Comparison of ENCODE assay signal across 23 cellular contexts in the genomic region with DNA sequence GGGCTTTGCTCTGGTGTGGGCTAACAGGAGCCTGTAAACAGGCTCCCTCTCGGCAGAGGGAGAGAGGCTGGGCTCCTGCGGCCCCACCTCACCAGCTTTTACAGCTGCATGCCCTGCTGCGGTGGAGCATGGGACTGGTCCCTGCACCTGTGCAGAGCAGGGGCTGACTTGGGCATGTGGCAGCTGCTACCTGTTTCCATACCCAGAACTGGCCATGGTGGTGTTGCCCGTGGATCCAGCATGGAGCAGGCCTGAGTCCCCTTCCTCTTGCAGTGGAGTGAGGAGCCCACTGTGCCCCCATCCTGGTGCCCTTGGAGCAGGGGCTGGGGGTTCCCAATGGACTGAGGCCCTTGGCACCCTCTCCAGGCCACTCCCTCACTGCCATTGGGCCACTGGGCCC.
"Had no signal": no experiment of that assay in that cellular context is flagged by ENCODE, and none has a peak within 500 bp of the region (broad histone marks: within the 10 kb centered on the region; RNA-seq: fewer than 3 reads in every experiment).

No MANE protein-coding gene starts in this region.

- H3K27ac ChIP-seq: HL-60, RWPE1, SJCRH30 had no signal

- H3K4me3 ChIP-seq: SJCRH30 had no signal

- ATAC-seq: Panc1, PC-3, SK-N-SH treated with all-trans-retinoic acid at 6 μM for 48 hours had no signal

- H3K4me1 ChIP-seq: SJCRH30 had no signal

- H3K9me3 ChIP-seq: SJCRH30 had no signal

- DNase-seq: KBM-7, MV-4-11, NCI-H1048, NCI-H1105 treated with DMSO at 0.1 percent for 48 hours, NCI-H1417 treated with DMSO at 0.1 percent for 48 hours, NCI-H146, NCI-H1694 treated with DMSO at 0.1 percent for 48 hours, NCI-H1930, NCI-H2081, NCI-H2107, NCI-H226, NCI-H446, NCI-H510A, NCI-H524 treated with DMSO at 0.1 percent for 48 hours, NCI-H69, NCI-H774, PC-3, SHP77 treated with DMSO at 0.1 percent for 48 hours, SJCRH30 had no signal

- H3K36me3 ChIP-seq: SJCRH30 had no signal
